ENCODE assay signal across 16 cellular contexts in the genomic region with DNA sequence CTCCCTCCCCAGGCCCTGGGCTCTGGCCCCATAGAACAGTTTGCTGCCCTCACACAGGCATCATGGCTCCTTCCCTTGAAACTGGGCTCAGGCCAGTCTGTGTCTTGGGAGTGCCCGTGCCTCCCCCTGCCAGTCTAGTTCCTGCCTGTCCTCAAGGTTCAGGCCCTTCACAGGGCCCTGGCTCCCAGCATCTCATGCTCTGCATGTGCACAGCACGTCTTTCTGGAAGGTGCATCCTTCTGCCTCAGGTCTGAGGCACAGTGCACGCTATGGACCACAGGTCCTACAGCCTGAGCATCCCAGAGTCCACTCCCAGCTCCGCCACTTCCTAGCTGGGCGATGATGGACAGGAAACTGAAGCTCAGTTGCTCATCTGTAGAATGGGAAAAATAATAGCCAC. TPM values are rescaled to one million over a fixed set of nuclear protein-coding genes. Genes with fewer than 3 reads are reported as not detected.
A peak's percentile ranks its signal among the peaks of the same experiment; 100 is the strongest.
DNase-seq lines count a peak whose midpoint lies in the region; ATAC-seq, FAIRE-seq and TF ChIP-seq lines count a peak whose summit lies in the region.
"Had no signal": no experiment of that assay in that cellular context is flagged by ENCODE, and none has a peak within 500 bp of the region (broad histone marks: within the 10 kb centered on the region; RNA-seq: fewer than 3 reads in every experiment).

No MANE protein-coding gene starts in this region.

- H3K4me3 Mint-ChIP-seq in activated CD4-positive, alpha-beta memory T cell treated with anti-CD3 and anti-CD28 coated beads, Interleukin-2, amount 10 ng/mL, durations not matched to agents 7 days and 5 days: no peak overlapping the region
- no peak overlapping the region for H3K4me3 Mint-ChIP-seq in activated CD4-positive, alpha-beta memory T cell treated with anti-CD3 and anti-CD28 coated beads for 36 hours
- no peak overlapping the region for H3K4me3 Mint-ChIP-seq in nephron
- H3K4me3 Mint-ChIP-seq in progenitor cell of endocrine pancreas (ENCODE audit: low read depth): no peak overlapping the region
- H3K4me3 Mint-ChIP-seq: activated T-cell treated with anti-CD3 and anti-CD28 coated beads, Interleukin-2, amount 50 U/mL, for 24 hours; dendritic cell treated with granulocyte-macrophage colony-stimulating factor and Interleukin-4, amounts not matched to agents 40 ng/mL and 50 ng/mL, for 4 days; stimulated activated naive CD8-positive, alpha-beta T cell treated with anti-CD3 and anti-CD28 coated beads, Interleukin-15, Interleukin-2, amounts not matched to agents 100 ng/mL and 50 ng/mL, for 24 hours had no signal

- H3K27me3 Mint-ChIP-seq in activated CD4-positive, alpha-beta memory T cell treated with anti-CD3 and anti-CD28 coated beads, Interleukin-2, amount 10 ng/mL, durations not matched to agents 7 days and 5 days: no peaks in the 10 kb centered on the region
- no peaks in the 10 kb centered on the region for H3K27me3 Mint-ChIP-seq in activated CD4-positive, alpha-beta memory T cell treated with anti-CD3 and anti-CD28 coated beads for 36 hours
- peaks cover 12% of the 10 kb centered on the region for H3K27me3 Mint-ChIP-seq in nephron (ENCODE audit: low read depth)
- H3K27me3 Mint-ChIP-seq in progenitor cell of endocrine pancreas: peaks cover under 1% of the 10 kb centered on the region
- H3K27me3 Mint-ChIP-seq: activated T-cell treated with anti-CD3 and anti-CD28 coated beads, Interleukin-2, amount 50 U/mL, for 24 hours had no signal

- TF ChIP-seq POLR2A in K562 (conservative IDR thresholded peaks at IDR 0.05): no peak
- no peak for TF ChIP-seq POLR2A in tibial nerve (IDR thresholded peaks at IDR 0.05)

- H3K4me1 ChIP-seq in K562 (replicated peaks in 1 of 2; ENCODE audit: control insufficient read depth in 2 of 2, insufficient read depth in 2 of 2, low read length in 2 of 2) (peaks cover 59 to 67% of the 10 kb centered on the region in 2 experiments), tibial nerve (peaks cover 0 to 26% (median 18%) of the 10 kb centered on the region in 4 donors)

- no peaks in the 10 kb centered on the region for H3K36me3 Mint-ChIP-seq in activated CD4-positive, alpha-beta memory T cell treated with anti-CD3 and anti-CD28 coated beads, Interleukin-2, amount 10 ng/mL, durations not matched to agents 7 days and 5 days (ENCODE audit: low read depth)
- no peaks in the 10 kb centered on the region for H3K36me3 Mint-ChIP-seq in activated CD4-positive, alpha-beta memory T cell treated with anti-CD3 and anti-CD28 coated beads for 36 hours
- H3K36me3 Mint-ChIP-seq in nephron (ENCODE audit: low read depth) (no peaks in the 10 kb centered on the region), progenitor cell of endocrine pancreas (ENCODE audit: insufficient read depth) (no peaks in the 10 kb centered on the region)

- peak overlapping the region in 1 of 2 experiments; percentile 73; a peak in 2 of 4 replicates for H3K9ac ChIP-seq in K562 (ENCODE audit: insufficient read depth in 1 of 2, low read depth in 2 of 2, low read length in 2 of 2)

- H3K9me3 ChIP-seq in K562 (replicated peaks; ENCODE audit: control insufficient read depth, insufficient read depth, low read depth, low read length): no peaks in the 10 kb centered on the region
- H3K9me3 ChIP-seq in tibial nerve: no peaks in the 10 kb centered on the region

- H3K27me3 ChIP-seq in K562 (ENCODE audit: control insufficient read depth in 2 of 2, insufficient read depth in 2 of 2, low read length in 2 of 2): no peaks in the 10 kb centered on the region
- no peaks in the 10 kb centered on the region for H3K27me3 ChIP-seq in tibial nerve

- H3K4me2 ChIP-seq in K562 (ENCODE audit: insufficient read depth, low read length): no peak overlapping the region

- H3K4me1 Mint-ChIP-seq in activated CD4-positive, alpha-beta memory T cell treated with anti-CD3 and anti-CD28 coated beads, Interleukin-2, amount 10 ng/mL, durations not matched to agents 7 days and 5 days: peaks cover 51% of the 10 kb centered on the region
- H3K4me1 Mint-ChIP-seq in activated CD4-positive, alpha-beta memory T cell treated with anti-CD3 and anti-CD28 coated beads for 36 hours (ENCODE audit: low read depth): peaks cover 45% of the 10 kb centered on the region
- H3K4me1 Mint-ChIP-seq in nephron (peaks cover 36% of the 10 kb centered on the region), progenitor cell of endocrine pancreas (ENCODE audit: low read depth) (peaks cover 5% of the 10 kb centered on the region)

- no peaks in the 10 kb centered on the region for H3K36me3 ChIP-seq in K562 (ENCODE audit: control insufficient read depth, insufficient read depth, low read length)
- no peaks in the 10 kb centered on the region for H3K36me3 ChIP-seq in tibial nerve

- no peak for DNase-seq in activated CD4-positive, alpha-beta memory T cell treated with anti-CD3 and anti-CD28 coated beads, Interleukin-2, amount 10 ng/mL, durations not matched to agents 7 days and 5 days
- DNase-seq in activated CD4-positive, alpha-beta memory T cell treated with anti-CD3 and anti-CD28 coated beads for 36 hours: no peak
- DNase-seq in K562 (ENCODE audit: extremely low read depth in 1 of 4, low spot score in 3 of 4): no peak
- DNase-seq in tibial nerve (ENCODE audit: low spot score in 2 of 2): no peak
- no peak for DNase-seq in GDM1 (lab: John Stamatoyannopoulos, UW)
- DNase-seq in AG08396 (ENCODE audit: low spot score): no peak
- no peak for DNase-seq in progenitor cell of endocrine pancreas (ENCODE audit: low spot score, unreplicated experiment)
- DNase-seq: activated T-cell treated with anti-CD3 and anti-CD28 coated beads, Interleukin-2, amount 50 U/mL, for 24 hours; amygdala; COR-L47; H7; MM.1S; SW 1271 had no signal

- H3K27ac Mint-ChIP-seq in activated CD4-positive, alpha-beta memory T cell treated with anti-CD3 and anti-CD28 coated beads, Interleukin-2, amount 10 ng/mL, durations not matched to agents 7 days and 5 days: peak overlapping the region; percentile 28
- H3K27ac Mint-ChIP-seq in activated CD4-positive, alpha-beta memory T cell treated with anti-CD3 and anti-CD28 coated beads for 36 hours: no peak overlapping the region
- H3K27ac Mint-ChIP-seq in nephron (peak overlapping the region; percentile 11 to 92 (median 83)), progenitor cell of endocrine pancreas (no peak overlapping the region)
- H3K27ac Mint-ChIP-seq: stimulated activated naive CD8-positive, alpha-beta T cell treated with anti-CD3 and anti-CD28 coated beads, Interleukin-15, Interleukin-2, amounts not matched to agents 100 ng/mL and 50 ng/mL, for 24 hours had no signal

- POLR2A ChIA-PET in activated CD4-positive, alpha-beta memory T cell treated with anti-CD3 and anti-CD28 coated beads, Interleukin-2, amount 10 ng/mL, durations not matched to agents 7 days and 5 days (lab: Charles Lee): interaction anchor here (1.4 to 9.9 kb wide), 3 partner anchors 9 to 33 kb away, joined by 7 to 114 read pairs (median 11); a partner anchor contains a TSS
- POLR2A ChIA-PET in activated CD4-positive, alpha-beta memory T cell treated with anti-CD3 and anti-CD28 coated beads for 36 hours (lab: Charles Lee): interaction anchor here (0.6 kb wide), 1 partner anchor 9 kb away, joined by 3 read pairs; no protein-coding TSS in a partner anchor
- POLR2A ChIA-PET in K562 (lab: Yijun Ruan, JAX): interaction anchor here (2.1 kb wide), 1 partner anchor 8 kb away, joined by 13 read pairs; no protein-coding TSS in a partner anchor

- TF ChIP-seq CTCF in K562 (IDR thresholded peaks at IDR 0.05 in 2 of 3, conservative IDR thresholded peaks at IDR 0.05 in 1 of 3; ENCODE audit: insufficient read depth in 2 of 3, low read depth in 1 of 3, low read length in 3 of 3): no peak
- no peak for TF ChIP-seq CTCF in nephron (IDR thresholded peaks at IDR 0.05; ENCODE audit: unreplicated experiment in 3 of 3)
- TF ChIP-seq CTCF in tibial nerve (IDR thresholded peaks at IDR 0.05): no peak
- TF ChIP-seq CTCF in progenitor cell of endocrine pancreas (IDR thresholded peaks at IDR 0.05; ENCODE audit: unreplicated experiment): no peak

- WGBS in K562 (ENCODE audit: insufficient coverage, low coverage, missing lambda C conversion rate): 97% methylated on average over 5 of the region's 5 CpGs
- 94 to 95% methylated on average over 5 of the region's 5 CpGs for WGBS in tibial nerve, 2 donors

- no peak for TF ChIP-seq RAD21 in K562 (CRISPR knock-in tag; conservative IDR thresholded peaks at IDR 0.05 in 1 of 2, IDR thresholded peaks at IDR 0.05 in 1 of 2)

- in situ Hi-C loops in K562 (cut with MboI): no loop called here

- no peak for TF ChIP-seq EP300 in K562 (IDR thresholded peaks at IDR 0.05; ENCODE audit: low read length)
- TF ChIP-seq EP300 in tibial nerve (IDR thresholded peaks at IDR 0.05): no peak

- H3K27ac ChIP-seq in K562 (ENCODE audit: extremely low read depth, low read depth, low read length) (no peak overlapping the region), tibial nerve (peak overlapping the region; percentile 57 to 87 (median 74))

- no peak for FAIRE-seq in K562 (lab: Jason Lieb, UNC)

- BruUV-seq in K562 (replicated peaks; lab: Mats Ljungman, UMichigan): no TSS peak

- H3K9me3 Mint-ChIP-seq in activated CD4-positive, alpha-beta memory T cell treated with anti-CD3 and anti-CD28 coated beads, Interleukin-2, amount 10 ng/mL, durations not matched to agents 7 days and 5 days: no peaks in the 10 kb centered on the region
- H3K9me3 Mint-ChIP-seq in activated CD4-positive, alpha-beta memory T cell treated with anti-CD3 and anti-CD28 coated beads for 36 hours: no peaks in the 10 kb centered on the region
- no peaks in the 10 kb centered on the region for H3K9me3 Mint-ChIP-seq in nephron
- H3K9me3 Mint-ChIP-seq in progenitor cell of endocrine pancreas (ENCODE audit: low read depth): no peaks in the 10 kb centered on the region
- H3K9me3 Mint-ChIP-seq: activated T-cell treated with anti-CD3 and anti-CD28 coated beads, Interleukin-2, amount 50 U/mL, for 24 hours; dendritic cell treated with granulocyte-macrophage colony-stimulating factor and Interleukin-4, amounts not matched to agents 40 ng/mL and 50 ng/mL, for 4 days; stimulated activated naive CD8-positive, alpha-beta T cell treated with anti-CD3 and anti-CD28 coated beads, Interleukin-15, Interleukin-2, amounts not matched to agents 100 ng/mL and 50 ng/mL, for 24 hours had no signal

- no peak for ATAC-seq in K562

- H2AFZ ChIP-seq in K562 (ENCODE audit: low read depth, low read length): no peak overlapping the region

- intact Hi-C loops in activated CD4-positive, alpha-beta memory T cell treated with anti-CD3 and anti-CD28 coated beads for 36 hours (cut with micrococcal nuclease): loop anchor here (5.0 kb wide), 1 partner anchor 465 kb away; a partner anchor contains a TSS
- intact Hi-C loops in K562 (cut with micrococcal nuclease): no loop called here

- no peaks in the 10 kb centered on the region for H4K20me1 ChIP-seq in K562 (replicated peaks; ENCODE audit: control insufficient read depth, insufficient read depth, low read length)

- H3K9me1 ChIP-seq in K562 (ENCODE audit: control insufficient read depth, insufficient read depth, low read length): peaks cover 6% of the 10 kb centered on the region

- H3K4me3 ChIP-seq in K562: no peak overlapping the region
- H3K4me3 ChIP-seq in tibial nerve: no peak overlapping the region

- H3K79me2 ChIP-seq in K562 (ENCODE audit: control insufficient read depth, insufficient read depth, low read length): no peaks in the 10 kb centered on the region

- CTCF ChIA-PET in activated CD4-positive, alpha-beta memory T cell treated with anti-CD3 and anti-CD28 coated beads, Interleukin-2, amount 10 ng/mL, durations not matched to agents 7 days and 5 days (lab: Charles Lee): interaction anchor here (1.0 to 2.2 kb wide), 2 partner anchors 9 to 34 kb away, joined by 4 to 5 read pairs; no protein-coding TSS in a partner anchor
- CTCF ChIA-PET in activated CD4-positive, alpha-beta memory T cell treated with anti-CD3 and anti-CD28 coated beads for 36 hours (lab: Charles Lee): no interaction called here
- CTCF ChIA-PET in K562 (lab: Yijun Ruan, JAX; ENCODE audit: low intra/inter-chr PET ratio): no interaction called here

RNA-seq across cellular contexts. Expression of a gene that starts 35.6 kb away (rescaled TPM):
- total RNA-seq in activated CD4-positive, alpha-beta memory T cell treated with anti-CD3 and anti-CD28 coated beads, Interleukin-2, amount 10 ng/mL, durations not matched to agents 7 days and 5 days: 100 to 1,000 TPM in 1 of 2 experiments, 10 to 100 TPM in 1; 96.4 to 100 TPM
- total RNA-seq in activated CD4-positive, alpha-beta memory T cell treated with anti-CD3 and anti-CD28 coated beads for 36 hours: 100 to 1,000 TPM; 172 to 182 TPM
- 0.77 and 2.2 TPM in 2 replicates for total RNA-seq in K562 (2011; cell fraction: chromatin; rRNA removed; ENCODE audit: low replicate concordance)
- 1.4 and 1.5 TPM in 2 replicates for total RNA-seq in K562 (2011; cell fraction: nucleolus; rRNA removed)
- total RNA-seq in K562 (2011; cell fraction: nucleoplasm; rRNA removed): 0.99 and 1.5 TPM in 2 replicates
- 0.86 and 1.4 TPM in 2 replicates for total RNA-seq in K562 (2014; rRNA removed)
- 0.45 and 0.51 TPM in 2 replicates for total RNA-seq in K562 (2014; rRNA removed; fragmentation: Illumina TruSeq; extraction: Trizol)
- 1.4 and 1.6 TPM in 2 replicates for total RNA-seq in K562 (2015; rRNA removed; fragmentation: Illumina TruSeq; extraction: Trizol)
- total RNA-seq in K562 (2021): 2.9 and 3.1 TPM in 2 replicates
- polyA plus RNA-seq in K562 (2011; rRNA removed): 0.31 and 0.57 TPM in 2 replicates
- polyA plus RNA-seq in K562 (2011; cell fraction: cytosol; rRNA removed): 0.34 and 0.51 TPM in 2 replicates
- 0.77 and 1.00 TPM in 2 replicates for polyA plus RNA-seq in K562 (2011; cell fraction: nucleus; rRNA removed)
- polyA plus RNA-seq in K562 (2012): 2.4 and 4.6 TPM in 2 replicates
- polyA plus RNA-seq in K562 (2014; fragmentation: Illumina TruSeq; extraction: Trizol): 0.80 and 0.86 TPM in 2 replicates
- polyA plus RNA-seq in K562 (2014; fragmentation: Nextera tagmentation; extraction: Ambion mirVana): under 1 TPM; 0.04 to 0.07 TPM
- 0.88 and 0.91 TPM in 2 replicates for polyA plus RNA-seq in K562 (2014; rRNA removed)
- polyA minus RNA-seq in K562 (2011; rRNA and poly(A)+ RNA removed): 0.35 and 0.51 TPM in 2 replicates
- polyA minus RNA-seq in K562 (2011; cell fraction: cytosol; rRNA and poly(A)+ RNA removed): 0.76 and 1.3 TPM in 2 replicates
- 1.1 and 1.4 TPM in 2 replicates for polyA minus RNA-seq in K562 (2011; cell fraction: nucleus; rRNA and poly(A)+ RNA removed)
- 100 to 1,000 TPM; 141 to 207 (median 190) TPM for total RNA-seq in tibial nerve
- 38.4 and 42.5 TPM in 2 replicates for total RNA-seq in progenitor cell of endocrine pancreas

Comparison
In these comparisons a context has a peak if more than half of its experiments do, and no peak if none do; other contexts are left out.
1. H3K27ac Mint-ChIP-seq: peak in activated CD4-positive, alpha-beta memory T cell treated with anti-CD3 and anti-CD28 coated beads, Interleukin-2, amount 10 ng/mL, durations not matched to agents 7 days and 5 days (single experiment) and nephron (3 of 3); none in activated CD4-positive, alpha-beta memory T cell treated with anti-CD3 and anti-CD28 coated beads for 36 hours (single experiment) and progenitor cell of endocrine pancreas (single experiment).